Comparison of ENCODE assay signal across 13 cellular contexts in genomic region chr2:14927021-14927564, GRCh38.
DNase-seq lines count a peak whose midpoint lies in the region; ATAC-seq and TF ChIP-seq lines count a peak whose summit lies in the region.
"Had no signal": no experiment of that assay in that cellular context is flagged by ENCODE, and none has a peak within 500 bp of the region (broad histone marks: within the 10 kb centered on the region; RNA-seq: fewer than 3 reads in every experiment).

No MANE protein-coding gene starts in this region.

- DNase-seq in DMS53 treated with DMSO at 0.1 percent for 48 hours (lab: John Stamatoyannopoulos, UW; ENCODE audit: unreplicated experiment), result peak; percentile 28
- DNase-seq in PC-3, result peak; percentile 95
- DNase-seq in esophagus muscularis mucosa (ENCODE audit: extremely low spot score), result peak; percentile 75
- DNase-seq in OCI-M2 (lab: John Stamatoyannopoulos, UW; ENCODE audit: unreplicated experiment), result no peak
- DNase-seq in tibial artery, result no peak
- DNase-seq in 8988T, result no peak
- DNase-seq: Caco-2; CD8-positive, alpha-beta memory T cell; DMS79; GM23248 had no signal

- H4K20me1 ChIP-seq in PC-3 (ENCODE audit: low read length), result no peaks in the 10 kb centered on the region

- POLR2A ChIA-PET in PC-3 (lab: Charles Lee; ENCODE audit: unreplicated experiment), result no interaction called here

- H3K27ac ChIP-seq in C4-2B, result 0 out of 2 replicates have a peak overlapping the region, but pooled peaks have one; percentile 25
- peak overlapping the region; percentile 58 for H3K27ac ChIP-seq in PC-3 (ENCODE audit: low read length)
- no peak overlapping the region for H3K27ac ChIP-seq in esophagus muscularis mucosa (replicated peaks in 1 of 4)
- no peak overlapping the region for H3K27ac ChIP-seq in tibial artery
- H3K27ac ChIP-seq: GM23248, HL-60 had no signal

- H3K4me3 ChIP-seq in PC-3 (ENCODE audit: low read length) (no peak overlapping the region), esophagus muscularis mucosa (no peak overlapping the region), tibial artery (no peak overlapping the region)
- H3K4me3 ChIP-seq: GM23248 had no signal

- H3K79me2 ChIP-seq in PC-3 (ENCODE audit: low read length), result no peaks in the 10 kb centered on the region

- TF ChIP-seq CTCF in C4-2B (conservative IDR thresholded peaks at IDR 0.05) (peak; percentile 11; the same call in 1 of the 2 replicates), PC-3 (conservative IDR thresholded peaks at IDR 0.05; ENCODE audit: low read depth, low read length) (no peak), esophagus muscularis mucosa (IDR thresholded peaks at IDR 0.05) (no peak), tibial artery (IDR thresholded peaks at IDR 0.05) (no peak)

- H3K9me3 ChIP-seq in PC-3 (ENCODE audit: low read length), result no peaks in the 10 kb centered on the region
- H3K9me3 ChIP-seq in esophagus muscularis mucosa, result peaks cover 0 to 5% (median 0%) of the 10 kb centered on the region in 4 donors
- H3K9me3 ChIP-seq in tibial artery, result no peaks in the 10 kb centered on the region

- CTCF ChIA-PET in PC-3 (lab: Charles Lee), result no interaction called here

- H3K4me1 ChIP-seq in PC-3 (ENCODE audit: insufficient read depth, low read length) (peaks cover 26% of the 10 kb centered on the region), esophagus muscularis mucosa (no peaks in the 10 kb centered on the region), tibial artery (no peaks in the 10 kb centered on the region)

- 82% methylated on average over 5 of the region's 5 CpGs for WGBS in esophagus muscularis mucosa

- intact Hi-C loops in PC-3 (cut with micrococcal nuclease) (no loop called here), esophagus muscularis mucosa (cut with DNase I) (no loop called here), tibial artery (cut with DNase I; ENCODE audit: low total_unique reads) (no loop called here)

- H3F3A ChIP-seq in PC-3 (ENCODE audit: low read length, unreplicated experiment), result no peaks in the 10 kb centered on the region

- no peak overlapping the region; the same call in 1 of the 2 replicates for H3K9ac ChIP-seq in PC-3 (ENCODE audit: low read length)
- H3K9ac ChIP-seq: GM23248 had no signal

- no peaks in the 10 kb centered on the region for H3K9me2 ChIP-seq in PC-3 (replicated peaks; ENCODE audit: low read length)

- no peak overlapping the region for H2AFZ ChIP-seq in PC-3 (ENCODE audit: low read length)
- H2AFZ ChIP-seq: GM23248 had no signal

- H3K36me3 ChIP-seq in PC-3 (ENCODE audit: low read depth, low read length) (no peaks in the 10 kb centered on the region), esophagus muscularis mucosa (no peaks in the 10 kb centered on the region), tibial artery (no peaks in the 10 kb centered on the region)

- H3K27me3 ChIP-seq in PC-3 (ENCODE audit: low read length), result no peaks in the 10 kb centered on the region
- no peaks in the 10 kb centered on the region for H3K27me3 ChIP-seq in esophagus muscularis mucosa
- H3K27me3 ChIP-seq in tibial artery, result no peaks in the 10 kb centered on the region

- peak overlapping the region; percentile 7; the same call in 1 of the 2 replicates for H3K4me2 ChIP-seq in PC-3 (ENCODE audit: low read length)

- TF ChIP-seq EP300 in esophagus muscularis mucosa (IDR thresholded peaks at IDR 0.05), result no peak

- BruUV-seq in PC-3 (replicated peaks; lab: Mats Ljungman, UMichigan), result no TSS peak

- TF ChIP-seq POLR2A in esophagus muscularis mucosa (IDR thresholded peaks at IDR 0.05; ENCODE audit: low read depth), result no peak

- peak; percentile 90 for ATAC-seq in PC-3
- ATAC-seq: HCT116 had no signal

Comparison
In these comparisons a context has a peak if more than half of its experiments do, and no peak if none do; other contexts are left out.
1. H3K27ac ChIP-seq: peak in C4-2B (single experiment) and PC-3 (single experiment); none in esophagus muscularis mucosa (0 of 4) and tibial artery (0 of 2).
2. DNase-seq: peak in DMS53 treated with DMSO at 0.1 percent for 48 hours (single experiment), PC-3 (single experiment) and esophagus muscularis mucosa (single experiment); none in OCI-M2 (single experiment), tibial artery (0 of 2) and 8988T (single experiment).